10 cellular contexts compared by ENCODE assay signal in the genomic region with DNA sequence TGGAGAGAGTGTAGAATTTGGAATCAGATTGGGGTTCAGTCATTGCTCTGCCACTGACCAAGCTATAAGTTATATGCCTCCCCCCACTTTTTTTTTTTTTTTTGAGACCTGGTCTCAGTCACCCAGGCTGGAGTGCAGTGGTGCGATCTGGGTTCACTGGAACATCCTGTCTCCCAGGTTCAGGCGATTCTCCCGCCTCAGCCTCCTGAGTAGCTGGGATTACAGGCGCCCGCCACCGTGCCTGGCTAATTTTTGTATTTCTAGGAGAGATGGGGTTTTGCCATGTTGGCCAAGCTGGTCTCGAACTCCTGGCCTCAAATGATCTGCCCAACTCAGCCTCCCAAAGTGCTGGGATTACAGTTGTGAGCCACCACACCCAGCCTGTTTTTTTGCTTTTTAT. TPM values are rescaled to one million over a fixed set of nuclear protein-coding genes. Genes with fewer than 3 reads are reported as not detected.
A peak's percentile ranks its signal among the peaks of the same experiment; 100 is the strongest.
DNase-seq lines count a peak whose midpoint lies in the region; ATAC-seq, FAIRE-seq and TF ChIP-seq lines count a peak whose summit lies in the region.
"Not testable (repeated sequence)": the region's sequence is repeated elsewhere in the genome, so short reads cannot be mapped to it uniquely, and the experiment has no call there.
"Had no signal": no experiment of that assay in that cellular context is flagged by ENCODE, and none has a peak within 500 bp of the region (broad histone marks: within the 10 kb centered on the region; RNA-seq: fewer than 3 reads in every experiment).

No MANE protein-coding gene starts in this region.

- H3F3A ChIP-seq in OCI-LY1 (ENCODE audit: insufficient read depth, low read length): not testable (repeated sequence)

- not testable (repeated sequence) for H3K27ac ChIP-seq in A549; OCI-LY1 (ENCODE audit: low read depth, low read length, poor library complexity, severe bottlenecking); osteoblast (ENCODE audit: low read depth, low read length)
- H3K27ac ChIP-seq in HepG2 (ENCODE audit: extremely low read length, insufficient read depth, low read length): peak overlapping the region; percentile 97

- BruUV-seq in HepG2 (replicated peaks; lab: Mats Ljungman, UMichigan): not testable (repeated sequence)

- intact Hi-C loops in activated CD4-positive, alpha-beta T cell treated with anti-CD3 and anti-CD28 coated beads, Interleukin-2, amount 10 ng/mL, durations not matched to agents 24 days and 14 days (cut with micrococcal nuclease): loop anchor here (5.0 kb wide), 2 partner anchors 36 to 86 kb away; partner anchors contain the start of gene ERGIC3
- intact Hi-C loops in HepG2 (cut with micrococcal nuclease; ENCODE audit: unreplicated experiment): not testable (repeated sequence)

- POLR2A ChIA-PET in A549 (lab: Yijun Ruan, JAX): interaction anchor here (0.8 to 1.0 kb wide), 2 partner anchors 45 to 179 kb away, joined by 3 read pairs; partner anchors contain the start of genes MMP24OS and UQCC1
- POLR2A ChIA-PET in HepG2 (lab: Yijun Ruan, JAX): interaction anchor here (1.0 to 5.2 kb wide), 8 partner anchors 10 to 285 kb away, joined by 3 to 151 read pairs (median 19); partner anchors contain the start of genes ERGIC3, RBM39 and SPAG4

- not testable (repeated sequence) for H3K9me2 ChIP-seq in OCI-LY1 (ENCODE audit: low read depth, low read length)

- H3K27ac Mint-ChIP-seq in activated CD4-positive, alpha-beta T cell treated with anti-CD3 and anti-CD28 coated beads, Interleukin-2, amount 10 ng/mL, durations not matched to agents 24 days and 14 days; activated naive CD8-positive, alpha-beta T cell; effector memory CD8-positive, alpha-beta T cell: not testable (repeated sequence)

- TF ChIP-seq EP300 in A549 (IDR thresholded peaks at IDR 0.05); HepG2 (IDR thresholded peaks at IDR 0.05; ENCODE audit: low read depth in 2 of 2, low read length in 2 of 2); HepG2 (CRISPR knock-in tag; IDR thresholded peaks at IDR 0.05; ENCODE audit: borderline replicate concordance): not testable (repeated sequence)

- H3K9me3 Mint-ChIP-seq in activated CD4-positive, alpha-beta T cell treated with anti-CD3 and anti-CD28 coated beads, Interleukin-2, amount 10 ng/mL, durations not matched to agents 24 days and 14 days; activated naive CD8-positive, alpha-beta T cell (ENCODE audit: low read depth); effector memory CD8-positive, alpha-beta T cell: not testable (repeated sequence)

- H2AFZ ChIP-seq in OCI-LY1 (ENCODE audit: low read length); HepG2 (ENCODE audit: low read length); osteoblast (ENCODE audit: low read length): not testable (repeated sequence)

- peak overlapping the region; percentile 84; the same call in 2 of the 3 replicates for H3K4me2 ChIP-seq in A549
- H3K4me2 ChIP-seq in OCI-LY1 (ENCODE audit: low read length): peak overlapping the region; percentile 66
- peak overlapping the region; percentile 76 for H3K4me2 ChIP-seq in HepG2 (ENCODE audit: low read depth, low read length)
- peak overlapping the region; percentile 97 for H3K4me2 ChIP-seq in osteoblast (ENCODE audit: insufficient read depth, low read length)

- peaks cover 29% of the 10 kb centered on the region for H3K4me1 Mint-ChIP-seq in activated CD4-positive, alpha-beta T cell treated with anti-CD3 and anti-CD28 coated beads, Interleukin-2, amount 10 ng/mL, durations not matched to agents 24 days and 14 days
- H3K4me1 Mint-ChIP-seq in activated naive CD8-positive, alpha-beta T cell (ENCODE audit: low read depth): peaks cover 22% of the 10 kb centered on the region
- H3K4me1 Mint-ChIP-seq in effector memory CD8-positive, alpha-beta T cell (ENCODE audit: low read depth in 2 of 2): not testable (repeated sequence)

- not testable (repeated sequence) for TF ChIP-seq POLR2A in A549 (IDR thresholded peaks at IDR 0.05; ENCODE audit: low read length); HepG2 (IDR thresholded peaks at IDR 0.05; ENCODE audit: insufficient read depth in 1 of 2, low read depth in 2 of 2, low read length in 2 of 2)

- in situ Hi-C loops in HepG2 (cut with HindIII; ENCODE audit: extremely low pct_ligation_motif_present, low pct_unique_long_range_greater_than_20kb): not testable (repeated sequence)

- not testable (repeated sequence) for H3K9me3 ChIP-seq in A549; ES-I3 (ENCODE audit: control insufficient read depth, insufficient read depth, low read length); OCI-LY1 (ENCODE audit: low read length); HepG2 (ENCODE audit: low read length); osteoblast (ENCODE audit: low read depth, low read length)

- H3K27me3 Mint-ChIP-seq in activated CD4-positive, alpha-beta T cell treated with anti-CD3 and anti-CD28 coated beads, Interleukin-2, amount 10 ng/mL, durations not matched to agents 24 days and 14 days; activated naive CD8-positive, alpha-beta T cell; effector memory CD8-positive, alpha-beta T cell: not testable (repeated sequence)

- H3K27me3 ChIP-seq in OCI-LY1 (ENCODE audit: insufficient read depth, low read length); HepG2 (ENCODE audit: control insufficient read depth in 1 of 2, insufficient read depth in 2 of 2, low read length in 2 of 2); osteoblast (ENCODE audit: insufficient read depth, low read length): not testable (repeated sequence)

- H3K4me1 ChIP-seq in A549 (peaks cover 10% of the 10 kb centered on the region), OCI-LY1 (ENCODE audit: insufficient read depth, low read length, severe bottlenecking) (peaks cover 41% of the 10 kb centered on the region), HepG2 (ENCODE audit: insufficient read depth, low read length) (peaks cover 38% of the 10 kb centered on the region)
- not testable (repeated sequence) for H3K4me1 ChIP-seq in ES-I3 (ENCODE audit: insufficient read depth, low read length); osteoblast (ENCODE audit: insufficient read depth, low read length)

- WGBS in A549 (ENCODE audit: missing lambda C conversion rate): 92% methylated on average over 7 of the region's 7 CpGs
- 94% methylated on average over 7 of the region's 7 CpGs for WGBS in HepG2 (ENCODE audit: low lambda C conversion rate)

- FAIRE-seq in A549 (lab: Jason Lieb, UNC); HepG2 (lab: Jason Lieb, UNC): not testable (repeated sequence)

- not testable (repeated sequence) for H3K79me2 ChIP-seq in OCI-LY1 (ENCODE audit: insufficient read depth, low read length)
- H3K79me2 ChIP-seq in HepG2 (ENCODE audit: insufficient read depth, low read length) (peaks cover 38% of the 10 kb centered on the region), osteoblast (ENCODE audit: insufficient read depth, low read length) (peaks cover 45% of the 10 kb centered on the region)

- not testable (repeated sequence) for ATAC-seq in A549; effector memory CD8-positive, alpha-beta T cell (replicated peaks); HepG2

- CTCF ChIA-PET in A549 (lab: Yijun Ruan, JAX): interaction anchor here (0.7 to 5.2 kb wide), 7 partner anchors 7 to 312 kb away, joined by 3 to 39 read pairs (median 12); partner anchors contain the start of gene GDF5
- CTCF ChIA-PET in HepG2 (lab: Yijun Ruan, JAX; ENCODE audit: low intra/inter-chr PET ratio, low total read pairs): not testable (repeated sequence)

- not testable (repeated sequence) for H3K4me3 ChIP-seq in A549; osteoblast (ENCODE audit: insufficient read depth, low read length)
- H3K4me3 ChIP-seq in OCI-LY1 (ENCODE audit: low read depth, low read length, poor library complexity, severe bottlenecking): peak overlapping the region; percentile 66
- H3K4me3 ChIP-seq in HepG2 (replicated peaks in 1 of 3; ENCODE audit: insufficient read depth in 1 of 3, low read depth in 2 of 3, low read length in 3 of 3): peak overlapping the region; percentile 79 to 89 (median 87)

- H3K36me3 ChIP-seq in ES-I3 (ENCODE audit: insufficient read depth, low read length): not testable (repeated sequence)
- peaks cover 19% of the 10 kb centered on the region; the same call in 1 of the 2 replicates for H3K36me3 ChIP-seq in OCI-LY1 (ENCODE audit: insufficient read depth, low read length)
- H3K36me3 ChIP-seq in HepG2 (replicated peaks in 1 of 2; ENCODE audit: control insufficient read depth in 1 of 2, insufficient read depth in 2 of 2, low read length in 2 of 2): peaks cover 9 to 20% of the 10 kb centered on the region in 2 experiments
- H3K36me3 ChIP-seq in osteoblast (ENCODE audit: insufficient read depth, low read length): peaks cover 14% of the 10 kb centered on the region

- not testable (repeated sequence) for H4K20me1 ChIP-seq in OCI-LY1 (ENCODE audit: insufficient read depth, low read length); HepG2 (ENCODE audit: insufficient read depth, low read length); osteoblast (ENCODE audit: insufficient read depth, low read length)

- not testable (repeated sequence) for TF ChIP-seq CTCF in A549 (IDR thresholded peaks at IDR 0.05); OCI-LY1 (IDR thresholded peaks at IDR 0.05; ENCODE audit: low read length); HepG2 (CRISPR knock-in tag; IDR thresholded peaks at IDR 0.05); osteoblast (IDR thresholded peaks at IDR 0.05; ENCODE audit: extremely low read depth, low read depth, low read length)

- not testable (repeated sequence) for TF ChIP-seq RAD21 in A549 (conservative IDR thresholded peaks at IDR 0.05 in 1 of 2, IDR thresholded peaks at IDR 0.05 in 1 of 2); HepG2 (CRISPR knock-in tag; IDR thresholded peaks at IDR 0.05)

- not testable (repeated sequence) for DNase-seq in A549 (ENCODE audit: low read depth in 1 of 2, low spot score in 1 of 2); activated CD4-positive, alpha-beta T cell treated with anti-CD3 and anti-CD28 coated beads, Interleukin-2, amount 10 ng/mL, durations not matched to agents 24 days and 14 days; effector memory CD8-positive, alpha-beta T cell; HepG2 (ENCODE audit: low spot score); osteoblast (ENCODE audit: insufficient read length, low spot score, missing footprints)

- H3K36me3 Mint-ChIP-seq in activated CD4-positive, alpha-beta T cell treated with anti-CD3 and anti-CD28 coated beads, Interleukin-2, amount 10 ng/mL, durations not matched to agents 24 days and 14 days (ENCODE audit: low read depth): peaks cover 12% of the 10 kb centered on the region
- H3K36me3 Mint-ChIP-seq in activated naive CD8-positive, alpha-beta T cell; effector memory CD8-positive, alpha-beta T cell (ENCODE audit: insufficient read depth): not testable (repeated sequence)

- H3K9ac ChIP-seq in ES-I3 (ENCODE audit: low read depth, low read length): peak overlapping the region; percentile 100; the same call in 1 of the 2 replicates
- not testable (repeated sequence) for H3K9ac ChIP-seq in OCI-LY1 (ENCODE audit: low read length)
- peak overlapping the region; percentile 98 for H3K9ac ChIP-seq in HepG2 (ENCODE audit: insufficient read depth, low read depth, low read length)

- H3K4me3 Mint-ChIP-seq in activated CD4-positive, alpha-beta T cell treated with anti-CD3 and anti-CD28 coated beads, Interleukin-2, amount 10 ng/mL, durations not matched to agents 24 days and 14 days: peak overlapping the region; percentile 92
- H3K4me3 Mint-ChIP-seq in activated naive CD8-positive, alpha-beta T cell: peak overlapping the region; percentile 91
- H3K4me3 Mint-ChIP-seq in effector memory CD8-positive, alpha-beta T cell: peak overlapping the region; percentile 92 to 94

RNA-seq across cellular contexts. Expression of gene CEP250, which starts 1.3 kb away (rescaled TPM):
- polyA plus RNA-seq in A549 (2011; rRNA removed): 13.8 and 16.2 TPM in 2 replicates
- polyA plus RNA-seq in A549 (2012; cell fraction: cytosol; rRNA removed): 7.9 and 8.4 TPM in 2 replicates
- 14.2 and 19.2 TPM in 2 replicates for polyA plus RNA-seq in A549 (2012; cell fraction: nucleus; rRNA removed)
- 19.6 to 20.7 TPM (median 20.5 TPM) in 3 replicates for polyA plus RNA-seq in A549 (2017; fragmentation: RNase III; extraction: RNeasy Plus Mini Kit Qiagen cat#74134 plus additional on column Dnase treatment)
- 9.3 and 16.4 TPM in 2 replicates for polyA minus RNA-seq in A549 (2011; rRNA and poly(A)+ RNA removed)
- total RNA-seq in activated CD4-positive, alpha-beta T cell treated with anti-CD3 and anti-CD28 coated beads, Interleukin-2, amount 10 ng/mL, durations not matched to agents 24 days and 14 days: 46.8 and 48.8 TPM in 2 replicates
- 55.3 and 55.7 TPM in 2 replicates for total RNA-seq in HepG2 (2016; rRNA removed; fragmentation: Illumina TruSeq; extraction: Trizol)
- 4.6 and 8.2 TPM in 2 replicates for total RNA-seq in HepG2 (2016; cell fraction: cytosol; rRNA removed; fragmentation: Illumina TruSeq; extraction: Trizol; ENCODE audit: low read depth)
- total RNA-seq in HepG2 (2016; cell fraction: insoluble cytoplasmic fraction; rRNA removed; fragmentation: Illumina TruSeq; extraction: Trizol): 47.0 and 58.9 TPM in 2 replicates
- 10.8 and 11.9 TPM in 2 replicates for total RNA-seq in HepG2 (2016; cell fraction: membrane; rRNA removed; fragmentation: Illumina TruSeq; extraction: Trizol)
- total RNA-seq in HepG2 (2016; cell fraction: nucleus; rRNA removed; fragmentation: Illumina TruSeq; extraction: Trizol): 53.7 and 62.9 TPM in 2 replicates
- 28.3 and 28.8 TPM in 2 replicates for polyA plus RNA-seq in HepG2 (2011; rRNA removed)
- 13.0 and 15.9 TPM in 2 replicates for polyA plus RNA-seq in HepG2 (2011; cell fraction: cytosol; rRNA removed)
- 91.1 and 91.6 TPM in 2 replicates for polyA plus RNA-seq in HepG2 (2011; cell fraction: nucleus; rRNA removed)
- polyA plus RNA-seq in HepG2 (2012): 51.5 and 68.0 TPM in 2 replicates
- 1.8 and 3.2 TPM in 2 replicates for polyA plus RNA-seq in HepG2 (2016; cell fraction: cytosol; fragmentation: Illumina TruSeq; extraction: Trizol; ENCODE audit: low read depth)
- 25.5 and 33.0 TPM in 2 replicates for polyA plus RNA-seq in HepG2 (2016; cell fraction: insoluble cytoplasmic fraction; fragmentation: Illumina TruSeq; extraction: Trizol; ENCODE audit: low read depth)
- polyA plus RNA-seq in HepG2 (2016; cell fraction: membrane; fragmentation: Illumina TruSeq; extraction: Trizol; ENCODE audit: low read depth): 4.0 and 5.2 TPM in 2 replicates
- 164 and 177 TPM in 2 replicates for polyA plus RNA-seq in HepG2 (2016; cell fraction: nucleus; fragmentation: Illumina TruSeq; extraction: Trizol; ENCODE audit: insufficient read depth, low read depth)
- 17.6 and 28.3 TPM in 2 replicates for polyA minus RNA-seq in HepG2 (2011; rRNA and poly(A)+ RNA removed; ENCODE audit: low replicate concordance)
- 15.9 and 26.1 TPM in 2 replicates for polyA minus RNA-seq in HepG2 (2011; cell fraction: cytosol; rRNA and poly(A)+ RNA removed)
- polyA minus RNA-seq in HepG2 (2011; cell fraction: nucleus; rRNA and poly(A)+ RNA removed): 47.3 and 65.8 TPM in 2 replicates
- 23.3 and 23.5 TPM in 2 replicates for total RNA-seq in osteoblast

RNA-seq across cellular contexts. Expression of gene GDF5, which starts 18.7 kb away (rescaled TPM):
- not detected in 2 replicates for polyA plus RNA-seq in A549 (2011; rRNA removed)
- not detected in 2 replicates for polyA plus RNA-seq in A549 (2012; cell fraction: cytosol; rRNA removed)
- polyA plus RNA-seq in A549 (2012; cell fraction: nucleus; rRNA removed): not detected in 2 replicates
- not detected in 3 replicates for polyA plus RNA-seq in A549 (2017; fragmentation: RNase III; extraction: RNeasy Plus Mini Kit Qiagen cat#74134 plus additional on column Dnase treatment)
- polyA minus RNA-seq in A549 (2011; rRNA and poly(A)+ RNA removed): not detected in 2 replicates
- not detected in 2 replicates for total RNA-seq in activated CD4-positive, alpha-beta T cell treated with anti-CD3 and anti-CD28 coated beads, Interleukin-2, amount 10 ng/mL, durations not matched to agents 24 days and 14 days
- not detected in 2 replicates for total RNA-seq in HepG2 (2016; rRNA removed; fragmentation: Illumina TruSeq; extraction: Trizol)
- total RNA-seq in HepG2 (2016; cell fraction: cytosol; rRNA removed; fragmentation: Illumina TruSeq; extraction: Trizol; ENCODE audit: low read depth): not detected in 2 replicates
- not detected in 2 replicates for total RNA-seq in HepG2 (2016; cell fraction: insoluble cytoplasmic fraction; rRNA removed; fragmentation: Illumina TruSeq; extraction: Trizol)
- not detected in 2 replicates for total RNA-seq in HepG2 (2016; cell fraction: membrane; rRNA removed; fragmentation: Illumina TruSeq; extraction: Trizol)
- not detected in 2 replicates for total RNA-seq in HepG2 (2016; cell fraction: nucleus; rRNA removed; fragmentation: Illumina TruSeq; extraction: Trizol)
- not detected in 2 replicates for polyA plus RNA-seq in HepG2 (2011; rRNA removed)
- polyA plus RNA-seq in HepG2 (2011; cell fraction: cytosol; rRNA removed): 0.04 TPM in 1 of 2 replicates, not detected in the other
- not detected in 2 replicates for polyA plus RNA-seq in HepG2 (2011; cell fraction: nucleus; rRNA removed)
- not detected in 2 replicates for polyA plus RNA-seq in HepG2 (2012)
- not detected in 2 replicates for polyA plus RNA-seq in HepG2 (2016; cell fraction: cytosol; fragmentation: Illumina TruSeq; extraction: Trizol; ENCODE audit: low read depth)
- not detected in 2 replicates for polyA plus RNA-seq in HepG2 (2016; cell fraction: insoluble cytoplasmic fraction; fragmentation: Illumina TruSeq; extraction: Trizol; ENCODE audit: low read depth)
- not detected in 2 replicates for polyA plus RNA-seq in HepG2 (2016; cell fraction: membrane; fragmentation: Illumina TruSeq; extraction: Trizol; ENCODE audit: low read depth)
- not detected in 2 replicates for polyA plus RNA-seq in HepG2 (2016; cell fraction: nucleus; fragmentation: Illumina TruSeq; extraction: Trizol; ENCODE audit: insufficient read depth, low read depth)
- 0.09 TPM in 1 of 2 replicates, not detected in the other for polyA minus RNA-seq in HepG2 (2011; rRNA and poly(A)+ RNA removed; ENCODE audit: low replicate concordance)
- polyA minus RNA-seq in HepG2 (2011; cell fraction: cytosol; rRNA and poly(A)+ RNA removed): not detected in 2 replicates
- polyA minus RNA-seq in HepG2 (2011; cell fraction: nucleus; rRNA and poly(A)+ RNA removed): not detected in 2 replicates
- total RNA-seq in osteoblast: 37.6 and 48.9 TPM in 2 replicates
- total RNA-seq: HT-29, mononuclear cell had no signal

RNA-seq across cellular contexts. Expression of gene UQCC1, which starts 44.9 kb away (rescaled TPM):
- polyA plus RNA-seq in A549 (2011; rRNA removed) (38.6 and 43.8 TPM in 2 replicates), A549 (2017; fragmentation: RNase III; extraction: RNeasy Plus Mini Kit Qiagen cat#74134 plus additional on column Dnase treatment) (41.4 to 47.5 TPM (median 43.5 TPM) in 3 replicates), HepG2 (2011; rRNA removed) (68.5 and 76.9 TPM in 2 replicates)
- polyA plus RNA-seq in A549 (2012; cell fraction: cytosol; rRNA removed): 22.7 and 26.3 TPM in 2 replicates
- 31.8 and 43.0 TPM in 2 replicates for polyA plus RNA-seq in A549 (2012; cell fraction: nucleus; rRNA removed)
- 29.9 and 36.3 TPM in 2 replicates for polyA minus RNA-seq in A549 (2011; rRNA and poly(A)+ RNA removed)
- total RNA-seq in activated CD4-positive, alpha-beta T cell treated with anti-CD3 and anti-CD28 coated beads, Interleukin-2, amount 10 ng/mL, durations not matched to agents 24 days and 14 days: 52.1 and 60.6 TPM in 2 replicates
- total RNA-seq in HepG2 (2016; rRNA removed; fragmentation: Illumina TruSeq; extraction: Trizol) (67.2 and 79.5 TPM in 2 replicates), osteoblast (15.2 and 20.3 TPM in 2 replicates)
- 21.4 and 22.2 TPM in 2 replicates for total RNA-seq in HepG2 (2016; cell fraction: cytosol; rRNA removed; fragmentation: Illumina TruSeq; extraction: Trizol; ENCODE audit: low read depth)
- total RNA-seq in HepG2 (2016; cell fraction: insoluble cytoplasmic fraction; rRNA removed; fragmentation: Illumina TruSeq; extraction: Trizol): 62.6 and 81.6 TPM in 2 replicates
- 31.1 and 32.0 TPM in 2 replicates for total RNA-seq in HepG2 (2016; cell fraction: membrane; rRNA removed; fragmentation: Illumina TruSeq; extraction: Trizol)
- 92.7 and 103 TPM in 2 replicates for total RNA-seq in HepG2 (2016; cell fraction: nucleus; rRNA removed; fragmentation: Illumina TruSeq; extraction: Trizol)
- 43.3 and 47.7 TPM in 2 replicates for polyA plus RNA-seq in HepG2 (2011; cell fraction: cytosol; rRNA removed)
- polyA plus RNA-seq in HepG2 (2011; cell fraction: nucleus; rRNA removed): 174 and 175 TPM in 2 replicates
- polyA plus RNA-seq in HepG2 (2012): 60.6 and 74.9 TPM in 2 replicates
- polyA plus RNA-seq in HepG2 (2016; cell fraction: cytosol; fragmentation: Illumina TruSeq; extraction: Trizol; ENCODE audit: low read depth): 10.6 and 11.5 TPM in 2 replicates
- polyA plus RNA-seq in HepG2 (2016; cell fraction: insoluble cytoplasmic fraction; fragmentation: Illumina TruSeq; extraction: Trizol; ENCODE audit: low read depth): 60.7 and 64.9 TPM in 2 replicates
- 17.6 and 21.1 TPM in 2 replicates for polyA plus RNA-seq in HepG2 (2016; cell fraction: membrane; fragmentation: Illumina TruSeq; extraction: Trizol; ENCODE audit: low read depth)
- polyA plus RNA-seq in HepG2 (2016; cell fraction: nucleus; fragmentation: Illumina TruSeq; extraction: Trizol; ENCODE audit: insufficient read depth, low read depth): 143 and 149 TPM in 2 replicates
- polyA minus RNA-seq in HepG2 (2011; rRNA and poly(A)+ RNA removed; ENCODE audit: low replicate concordance): 45.0 and 72.9 TPM in 2 replicates
- 39.7 and 43.4 TPM in 2 replicates for polyA minus RNA-seq in HepG2 (2011; cell fraction: cytosol; rRNA and poly(A)+ RNA removed)
- polyA minus RNA-seq in HepG2 (2011; cell fraction: nucleus; rRNA and poly(A)+ RNA removed): 106 and 120 TPM in 2 replicates

Comparison
In these comparisons a context has a peak if more than half of its experiments do, and no peak if none do; other contexts are left out.
1. RNA of gene GDF5, which starts 18.7 kb away (total RNA-seq): 37.6 to 48.9 TPM in osteoblast; not detected in activated CD4-positive, alpha-beta T cell treated with anti-CD3 and anti-CD28 coated beads, Interleukin-2, amount 10 ng/mL, durations not matched to agents 24 days and 14 days and not detected in HepG2; every median in the first group is over 10 times any median in the second.
2. Peak in every context shown above with its lines, with median percentiles within 50 percentile points of each other: H3K4me2 ChIP-seq and H3K4me3 Mint-ChIP-seq.